In the genomic region with DNA sequence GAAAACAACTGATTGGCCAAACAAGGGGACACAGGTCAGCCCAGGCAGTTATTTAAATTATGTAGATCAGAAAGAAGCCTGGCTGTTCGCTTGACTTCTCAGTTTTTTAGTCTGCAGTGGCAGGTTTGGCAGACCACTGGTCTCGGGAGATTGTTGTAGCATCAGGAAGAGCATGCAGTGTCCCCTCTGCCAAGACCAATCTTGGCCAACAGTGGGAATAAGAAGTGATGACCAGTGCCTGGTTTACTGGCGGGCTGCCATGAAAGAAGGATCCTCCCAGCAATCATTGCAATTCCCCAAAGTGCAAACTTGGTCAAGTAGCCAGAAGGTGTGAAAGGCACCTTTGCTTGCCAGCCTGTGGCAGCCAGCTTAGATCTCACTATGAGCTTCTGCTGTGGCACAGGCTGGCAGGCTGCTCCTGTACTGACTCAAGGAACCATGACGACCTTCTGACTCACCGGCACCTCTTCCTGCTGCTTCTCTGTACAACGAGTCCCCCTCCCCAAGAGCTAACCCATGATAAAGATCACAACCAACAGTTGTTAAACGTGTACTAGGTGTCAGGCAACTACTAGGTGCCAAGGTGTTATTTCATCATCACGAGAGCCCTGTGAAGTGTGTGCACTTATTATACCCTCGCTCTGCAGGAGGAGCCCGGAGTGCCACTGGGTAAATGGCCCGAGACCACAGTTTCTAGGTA, we compare ENCODE assay signal across 8 cellular contexts.
DNase-seq lines count a peak whose midpoint lies in the region; ATAC-seq lines count a peak whose summit lies in the region.

No MANE protein-coding gene starts in this region.

- ATAC-seq in esophagus mucosa (peak; percentile 88), GM21723 (IDR thresholded peaks at IDR 0.05; ENCODE audit: unreplicated experiment) (no peak)

- peaks cover 14% of the 10 kb centered on the region for H3K36me3 Mint-ChIP-seq in activated CD4-positive, alpha-beta T cell treated with anti-CD3 and anti-CD28 coated beads, Interleukin-2, amount 10 ng/mL, durations not matched to agents 7 days and 5 days (ENCODE audit: low read depth)

- POLR2A ChIA-PET in activated CD4-positive, alpha-beta T cell treated with anti-CD3 and anti-CD28 coated beads, Interleukin-2, amount 10 ng/mL, durations not matched to agents 7 days and 5 days (lab: Charles Lee), result interaction anchor here (0.7 kb wide), 2 partner anchors 24 to 77 kb away, joined by 3 read pairs; partner anchors contain the start of gene DUSP22

- peaks cover 46% of the 10 kb centered on the region for H3K4me1 Mint-ChIP-seq in activated CD4-positive, alpha-beta T cell treated with anti-CD3 and anti-CD28 coated beads, Interleukin-2, amount 10 ng/mL, durations not matched to agents 7 days and 5 days

- no peak overlapping the region for H3K27ac Mint-ChIP-seq in activated CD4-positive, alpha-beta T cell treated with anti-CD3 and anti-CD28 coated beads, Interleukin-2, amount 10 ng/mL, durations not matched to agents 7 days and 5 days

- H3K27me3 Mint-ChIP-seq in activated CD4-positive, alpha-beta T cell treated with anti-CD3 and anti-CD28 coated beads, Interleukin-2, amount 10 ng/mL, durations not matched to agents 7 days and 5 days, result no peaks in the 10 kb centered on the region

- peak; percentile 24 for DNase-seq in NCI-H1105 treated with DMSO at 0.1 percent for 48 hours (lab: John Stamatoyannopoulos, UW)
- no peak for DNase-seq in NCI-H1105 (lab: John Stamatoyannopoulos, UW)
- peak; percentile 42 for DNase-seq in activated CD4-positive, alpha-beta T cell treated with anti-CD3 and anti-CD28 coated beads, Interleukin-2, amount 10 ng/mL, durations not matched to agents 7 days and 5 days
- DNase-seq in stimulated activated CD8-positive, alpha-beta memory T cell treated with anti-CD3 and anti-CD28 coated beads, Interleukin-12 subunit alpha, Interleukin-12 subunit beta, amount 100 ng/mL, for 24 hours (ENCODE audit: extremely low read depth), result peak; percentile 53
- no peak for DNase-seq in foreskin melanocyte
- no peak for DNase-seq in NCI-H1694 treated with DMSO at 0.1 percent for 48 hours (lab: John Stamatoyannopoulos, UW)

- CTCF ChIA-PET in activated CD4-positive, alpha-beta T cell treated with anti-CD3 and anti-CD28 coated beads, Interleukin-2, amount 10 ng/mL, durations not matched to agents 7 days and 5 days (lab: Charles Lee), result interaction anchor here (1.0 to 3.2 kb wide), 6 partner anchors 9 to 183 kb away, joined by 3 to 11 read pairs (median 4); no protein-coding TSS in a partner anchor

- H3K4me3 Mint-ChIP-seq in activated CD4-positive, alpha-beta T cell treated with anti-CD3 and anti-CD28 coated beads, Interleukin-2, amount 10 ng/mL, durations not matched to agents 7 days and 5 days, result no peak overlapping the region

- H3K9me3 Mint-ChIP-seq in activated CD4-positive, alpha-beta T cell treated with anti-CD3 and anti-CD28 coated beads, Interleukin-2, amount 10 ng/mL, durations not matched to agents 7 days and 5 days, result peaks cover 19% of the 10 kb centered on the region

Comparison
In these comparisons a context has a peak if more than half of its experiments do, and no peak if none do; other contexts are left out.
1. DNase-seq: peak in NCI-H1105 treated with DMSO at 0.1 percent for 48 hours (single experiment), activated CD4-positive, alpha-beta T cell treated with anti-CD3 and anti-CD28 coated beads, Interleukin-2, amount 10 ng/mL, durations not matched to agents 7 days and 5 days (single experiment) and stimulated activated CD8-positive, alpha-beta memory T cell treated with anti-CD3 and anti-CD28 coated beads, Interleukin-12 subunit alpha, Interleukin-12 subunit beta, amount 100 ng/mL, for 24 hours (single experiment); none in NCI-H1105 (single experiment), foreskin melanocyte (single experiment) and NCI-H1694 treated with DMSO at 0.1 percent for 48 hours (single experiment).